11 cellular contexts compared by ENCODE assay signal in the genomic region with DNA sequence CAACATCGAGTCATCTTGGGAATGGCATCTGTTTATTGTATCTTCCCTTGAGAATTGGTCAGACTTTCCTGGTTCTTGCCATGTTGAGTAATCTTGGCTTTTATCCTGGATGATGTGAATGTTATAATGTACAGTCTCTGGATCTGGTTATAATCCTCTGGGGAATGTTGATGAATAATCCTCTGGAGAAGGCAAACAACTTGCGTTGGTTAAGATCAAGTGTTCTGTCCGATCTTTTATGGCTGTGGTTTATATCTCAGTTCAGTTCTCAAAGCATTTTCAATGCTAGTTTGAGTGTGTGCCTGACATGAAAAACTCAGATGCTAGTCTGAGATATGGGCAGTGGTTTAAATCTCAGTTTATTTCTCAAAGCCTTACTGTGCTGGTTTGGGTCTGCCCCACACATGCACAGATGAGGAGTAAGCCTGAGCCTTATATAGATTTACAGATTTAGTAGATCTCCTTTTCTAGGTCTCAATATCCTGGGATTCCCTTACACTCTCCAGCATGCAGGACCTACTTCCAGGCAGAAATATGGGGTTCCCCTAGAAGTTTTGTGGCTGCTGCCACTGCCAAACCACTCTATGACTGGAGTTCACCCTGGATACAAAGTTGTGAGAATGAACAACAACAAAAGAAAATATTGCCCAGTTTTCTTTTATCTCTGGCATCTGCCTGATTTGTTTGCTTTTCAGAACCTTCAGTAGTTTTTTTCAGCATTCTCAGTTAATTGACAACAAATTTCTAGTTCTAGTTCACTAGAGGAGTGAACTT.
DNase-seq lines count a peak whose midpoint lies in the region; ATAC-seq, FAIRE-seq and TF ChIP-seq lines count a peak whose summit lies in the region.
"Had no signal": no experiment of that assay in that cellular context is flagged by ENCODE, and none has a peak within 500 bp of the region (broad histone marks: within the 10 kb centered on the region; RNA-seq: fewer than 3 reads in every experiment).

No MANE protein-coding gene starts in this region.

- no peak for FAIRE-seq in K562 (lab: Jason Lieb, UNC)

- no peak overlapping the region for H3K4me2 ChIP-seq in K562 (ENCODE audit: insufficient read depth, low read length)

- ATAC-seq in Right ventricle myocardium superior (ENCODE audit: poor library complexity) (peak; percentile 74), K562 (0 out of 3 replicates have a peak, but pooled peaks have one; percentile 12), lung (ENCODE audit: insufficient read depth, low FRiP score) (peak; percentile 58)

- no peaks in the 10 kb centered on the region for H4K20me1 ChIP-seq in K562 (replicated peaks; ENCODE audit: control insufficient read depth, insufficient read depth, low read length)

- H3K27me3 ChIP-seq in left ventricle myocardium inferior (ENCODE audit: low read depth) (no peaks in the 10 kb centered on the region), K562 (ENCODE audit: control insufficient read depth in 2 of 2, insufficient read depth in 2 of 2, low read length in 2 of 2) (no peaks in the 10 kb centered on the region), lung (ENCODE audit: control insufficient read depth, insufficient read depth) (no peaks in the 10 kb centered on the region)

- H3K9me3 ChIP-seq in left ventricle myocardium inferior (replicated peaks) (no peaks in the 10 kb centered on the region), K562 (replicated peaks; ENCODE audit: control insufficient read depth, insufficient read depth, low read depth, low read length) (0 out of 2 replicates have a peak, but pooled peaks cover 8% of the 10 kb centered on the region), lung (ENCODE audit: control insufficient read depth in 2 of 2, insufficient read depth in 1 of 2, low read length in 1 of 2) (no peaks in the 10 kb centered on the region)

- DNase-seq in Right ventricle myocardium superior (no peak), left ventricle myocardium inferior (no peak), K562 (ENCODE audit: extremely low read depth in 1 of 4, low spot score in 3 of 4) (no peak), lung (ENCODE audit: low spot score) (no peak), NCI-H1092 treated with DMSO at 0.1 percent for 48 hours (lab: John Stamatoyannopoulos, UW) (no peak), AML-193 (lab: John Stamatoyannopoulos, UW) (no peak), NCI-H2227 (lab: John Stamatoyannopoulos, UW; ENCODE audit: unreplicated experiment) (no peak)
- no peak for DNase-seq in activated CD4-positive, alpha-beta T cell treated with anti-CD3 and anti-CD28 coated beads, Interleukin-2, amount 50 U/mL, for 48 hours
- DNase-seq: immature natural killer cell; stimulated activated CD4-positive, alpha-beta T cell treated with anti-CD3 and anti-CD28 coated beads, Interleukin-4, amount 100 ng/mL, for 4 hours had no signal

- TF ChIP-seq RAD21 in K562 (CRISPR knock-in tag; conservative IDR thresholded peaks at IDR 0.05 in 1 of 2, IDR thresholded peaks at IDR 0.05 in 1 of 2), result no peak

- POLR2A ChIA-PET in K562 (lab: Yijun Ruan, JAX), result no interaction called here

- H3K36me3 ChIP-seq in left ventricle myocardium inferior (no peaks in the 10 kb centered on the region), K562 (ENCODE audit: control insufficient read depth, insufficient read depth, low read length) (no peaks in the 10 kb centered on the region), lung (ENCODE audit: control insufficient read depth in 2 of 2, insufficient read depth in 2 of 2, low read length in 2 of 2) (no peaks in the 10 kb centered on the region)

- TF ChIP-seq CTCF in left ventricle myocardium inferior (IDR thresholded peaks at IDR 0.05; ENCODE audit: borderline replicate concordance), result no peak
- TF ChIP-seq CTCF in K562 (IDR thresholded peaks at IDR 0.05 in 2 of 3, conservative IDR thresholded peaks at IDR 0.05 in 1 of 3; ENCODE audit: insufficient read depth in 2 of 3, low read depth in 1 of 3, low read length in 3 of 3), result no peak
- TF ChIP-seq CTCF in lung (IDR thresholded peaks at IDR 0.05; ENCODE audit: control extremely low read depth, extremely low read depth), result no peak

- in situ Hi-C loops in K562 (cut with MboI), result no loop called here

- H2AFZ ChIP-seq in K562 (ENCODE audit: low read depth, low read length), result no peak overlapping the region

- no peak overlapping the region for H3K9ac ChIP-seq in K562 (ENCODE audit: insufficient read depth in 1 of 2, low read depth in 2 of 2, low read length in 2 of 2)

- H3K9me1 ChIP-seq in K562 (ENCODE audit: control insufficient read depth, insufficient read depth, low read length), result no peaks in the 10 kb centered on the region

- intact Hi-C loops in Right ventricle myocardium superior (cut with DNase I) (no loop called here), left ventricle myocardium inferior (cut with micrococcal nuclease) (no loop called here), K562 (cut with micrococcal nuclease) (loop anchor here (5.0 kb wide), 2 partner anchors 59 to 394 kb away; no protein-coding TSS in a partner anchor)

- BruUV-seq in K562 (replicated peaks; lab: Mats Ljungman, UMichigan), result no TSS peak

- no peak overlapping the region for H3K27ac ChIP-seq in left ventricle myocardium inferior (replicated peaks)
- no peak overlapping the region for H3K27ac ChIP-seq in K562 (ENCODE audit: extremely low read depth, low read depth, low read length)
- no peak overlapping the region for H3K27ac ChIP-seq in lung (ENCODE audit: low read depth in 1 of 2, low read length in 1 of 2)
- H3K27ac ChIP-seq: VCaP had no signal

- H3K4me1 ChIP-seq in left ventricle myocardium inferior (no peaks in the 10 kb centered on the region), K562 (replicated peaks in 1 of 2; ENCODE audit: control insufficient read depth in 2 of 2, insufficient read depth in 2 of 2, low read length in 2 of 2) (peaks cover 3 to 22% of the 10 kb centered on the region in 2 experiments; a peak in 4 of 5 replicates), lung (ENCODE audit: control insufficient read depth in 2 of 2, insufficient read depth in 2 of 2, low read length in 2 of 2) (peaks cover 0 to 3% of the 10 kb centered on the region in 2 donors)

- CTCF ChIA-PET in K562 (lab: Yijun Ruan, JAX; ENCODE audit: low intra/inter-chr PET ratio), result interaction anchor here (0.6 kb wide), 1 partner anchor 988 kb away, joined by 7 read pairs; no protein-coding TSS in a partner anchor

- no peak for TF ChIP-seq POLR2A in K562 (conservative IDR thresholded peaks at IDR 0.05)

- no peak overlapping the region for H3K4me3 ChIP-seq in left ventricle myocardium inferior
- no peak overlapping the region for H3K4me3 ChIP-seq in K562
- no peak overlapping the region for H3K4me3 ChIP-seq in lung

- WGBS in K562 (ENCODE audit: insufficient coverage, low coverage, missing lambda C conversion rate), result 31% methylated on average over 3 of the region's 3 CpGs
- 62 to 81% methylated on average over 3 of the region's 3 CpGs for WGBS in lung, 2 donors

- TF ChIP-seq EP300 in K562 (IDR thresholded peaks at IDR 0.05; ENCODE audit: low read length), result no peak

- H3K79me2 ChIP-seq in K562 (ENCODE audit: control insufficient read depth, insufficient read depth, low read length), result no peaks in the 10 kb centered on the region

TF ChIP-seq in K562, 482 proteins besides CTCF, POLR2A, EP300 and RAD21:
- TF ChIP-seq KDM1A (IDR thresholded peaks at IDR 0.05) (peak; percentile 91 to 92), ZNF217 (CRISPR knock-in tag; IDR thresholded peaks at IDR 0.05) (no peak), HDAC1 (IDR thresholded peaks at IDR 0.05) (peak in 1 of 2 experiments; percentile 62; a peak in 1 of 4 replicates), TCF3 (CRISPR knock-in tag; IDR thresholded peaks at IDR 0.05) (no peak), TAL1 (IDR thresholded peaks at IDR 0.05) (peak; percentile 30; the same call in 1 of the 2 replicates), PHF21A (IDR thresholded peaks at IDR 0.05; ENCODE audit: borderline replicate concordance, low read depth) (peak; percentile 91; the same call in 1 of the 2 replicates), ARID1B (IDR thresholded peaks at IDR 0.05) (peak; percentile 10; the same call in 1 of the 2 replicates), HDAC2 (IDR thresholded peaks at IDR 0.05) (peak; percentile 53; the same call in 1 of the 2 replicates), ADNP (tag; IDR thresholded peaks at IDR 0.05) (no peak), TEAD4 (IDR thresholded peaks at IDR 0.05; ENCODE audit: low read length) (peak; percentile 43; the same call in 1 of the 2 replicates), TEAD4 (CRISPR knock-in tag; IDR thresholded peaks at IDR 0.05; ENCODE audit: borderline replicate concordance) (no peak), CBFA2T3 (IDR thresholded peaks at IDR 0.05) (peak; percentile 50), ZC3H11A (IDR thresholded peaks at IDR 0.05; ENCODE audit: low read depth, low read length) (no peak), RCOR1 (IDR thresholded peaks at IDR 0.05; ENCODE audit: borderline replicate concordance in 1 of 2, low read depth in 2 of 2, low read length in 2 of 2) (peak; percentile 30 to 96; a peak in 2 of 4 replicates)
- TF ChIP-seq, protein P1, sequence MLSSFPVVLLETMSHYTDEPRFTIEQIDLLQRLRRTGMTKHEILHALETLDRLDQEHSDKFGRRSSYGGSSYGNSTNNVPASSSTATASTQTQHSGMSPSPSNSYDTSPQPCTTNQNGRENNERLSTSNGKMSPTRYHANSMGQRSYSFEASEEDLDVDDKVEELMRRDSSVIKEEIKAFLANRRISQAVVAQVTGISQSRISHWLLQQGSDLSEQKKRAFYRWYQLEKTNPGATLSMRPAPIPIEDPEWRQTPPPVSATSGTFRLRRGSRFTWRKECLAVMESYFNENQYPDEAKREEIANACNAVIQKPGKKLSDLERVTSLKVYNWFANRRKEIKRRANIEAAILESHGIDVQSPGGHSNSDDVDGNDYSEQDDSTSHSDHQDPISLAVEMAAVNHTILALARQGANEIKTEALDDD (IDR thresholded peaks at IDR 0.05), result peak; percentile 18; the same call in 1 of the 2 replicates
- TF ChIP-seq, protein P2, sequence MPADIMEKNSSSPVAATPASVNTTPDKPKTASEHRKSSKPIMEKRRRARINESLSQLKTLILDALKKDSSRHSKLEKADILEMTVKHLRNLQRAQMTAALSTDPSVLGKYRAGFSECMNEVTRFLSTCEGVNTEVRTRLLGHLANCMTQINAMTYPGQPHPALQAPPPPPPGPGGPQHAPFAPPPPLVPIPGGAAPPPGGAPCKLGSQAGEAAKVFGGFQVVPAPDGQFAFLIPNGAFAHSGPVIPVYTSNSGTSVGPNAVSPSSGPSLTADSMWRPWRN (IDR thresholded peaks at IDR 0.05; ENCODE audit: low read depth), result peak; percentile 40; the same call in 1 of the 2 replicates
TF ChIP-seq in K562: peak in this region for 11.

Comparison
In these comparisons a context has a peak if more than half of its experiments do, and no peak if none do; other contexts are left out.
1. ATAC-seq: peak in every context shown above with its lines; median percentile 74 in Right ventricle myocardium superior; 58 in lung; 12 in K562.